In the genomic region with DNA sequence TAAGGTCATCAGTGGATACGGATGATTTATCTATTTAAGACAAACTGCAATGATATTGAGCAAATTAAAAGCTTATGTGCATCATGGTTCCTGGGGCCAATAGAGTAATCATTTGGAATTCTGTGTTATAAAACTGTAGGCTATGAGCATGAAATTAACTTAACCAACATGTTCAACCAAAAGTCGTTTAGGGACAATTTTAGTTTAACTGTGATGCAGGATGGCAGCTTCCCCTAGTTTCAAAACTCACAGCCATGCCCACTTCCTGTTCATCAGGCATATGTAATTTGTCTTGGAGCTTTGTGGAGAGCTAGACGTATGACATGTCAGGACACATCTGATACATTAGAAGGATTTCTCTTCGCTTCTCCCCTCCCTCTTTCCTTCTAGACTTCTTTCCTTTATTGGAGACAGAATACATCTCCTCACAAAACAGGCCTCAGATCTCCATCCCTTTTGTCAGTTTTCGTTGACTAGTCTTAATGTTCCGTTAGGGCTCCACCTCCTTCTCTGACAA, we compare ENCODE assay signal across 17 cellular contexts.
DNase-seq lines count a peak whose midpoint lies in the region; ATAC-seq lines count a peak whose summit lies in the region.
"Had no signal": no experiment of that assay in that cellular context is flagged by ENCODE, and none has a peak within 500 bp of the region (broad histone marks: within the 10 kb centered on the region; RNA-seq: fewer than 3 reads in every experiment).

No MANE protein-coding gene starts in this region.

- no peaks in the 10 kb centered on the region for H3K36me3 Mint-ChIP-seq in activated CD4-positive, alpha-beta T cell treated with anti-CD3 and anti-CD28 coated beads for 36 hours (ENCODE audit: low read depth)

- H3K4me1 Mint-ChIP-seq in activated CD4-positive, alpha-beta T cell treated with anti-CD3 and anti-CD28 coated beads for 36 hours: no peaks in the 10 kb centered on the region

- intact Hi-C loops in activated CD4-positive, alpha-beta T cell treated with anti-CD3 and anti-CD28 coated beads for 36 hours (cut with DNase I, micrococcal nuclease): no loop called here

- DNase-seq in Jurkat, Clone E6-1 (ENCODE audit: low read depth, low spot score): peak; percentile 28
- DNase-seq in NOMO-1 (lab: John Stamatoyannopoulos, UW; ENCODE audit: unreplicated experiment in 2 of 2): peak; percentile 54 to 88
- peak; percentile 27 for DNase-seq in SKM-1 (lab: John Stamatoyannopoulos, UW; ENCODE audit: unreplicated experiment)
- DNase-seq in left kidney (ENCODE audit: low read depth, low spot score): peak; percentile 10
- no peak for DNase-seq in activated CD4-positive, alpha-beta T cell treated with anti-CD3 and anti-CD28 coated beads for 36 hours
- no peak for DNase-seq in anterior cingulate cortex (lab: John Stamatoyannopoulos, UW)
- DNase-seq in NCI-H1436 treated with DMSO at 0.1 percent for 48 hours (lab: John Stamatoyannopoulos, UW): no peak
- DNase-seq: ACHN; CD4-positive, alpha-beta T cell; H7; Kasumi-1; NCI-H1048; NCI-H1694 treated with DMSO at 0.1 percent for 48 hours; NCI-H446 treated with DMSO at 0.1 percent for 48 hours; NCI-H748 treated with DMSO at 0.1 percent for 48 hours had no signal

- ATAC-seq in activated CD4-positive, alpha-beta T cell treated with anti-CD3 and anti-CD28 coated beads for 36 hours: no peak
- ATAC-seq in HG03469 (IDR thresholded peaks at IDR 0.05; ENCODE audit: unreplicated experiment): no peak
- ATAC-seq: HepG2 had no signal

- no peak overlapping the region for H3K4me3 ChIP-seq in Jurkat, Clone E6-1 (ENCODE audit: low read length)

- POLR2A ChIA-PET in activated CD4-positive, alpha-beta T cell treated with anti-CD3 and anti-CD28 coated beads for 36 hours (lab: Charles Lee): no interaction called here

- CTCF ChIA-PET in activated CD4-positive, alpha-beta T cell treated with anti-CD3 and anti-CD28 coated beads for 36 hours (lab: Charles Lee): interaction anchor here (0.7 to 1.1 kb wide), 5 partner anchors 10 to 474 kb away, joined by 3 to 4 read pairs (median 3); no protein-coding TSS in a partner anchor

- H3K27ac Mint-ChIP-seq in activated CD4-positive, alpha-beta T cell treated with anti-CD3 and anti-CD28 coated beads for 36 hours: no peak overlapping the region
- H3K27ac Mint-ChIP-seq: CD4-positive, alpha-beta T cell had no signal

- H3K4me3 Mint-ChIP-seq in activated CD4-positive, alpha-beta T cell treated with anti-CD3 and anti-CD28 coated beads for 36 hours: no peak overlapping the region
- H3K4me3 Mint-ChIP-seq: CD4-positive, alpha-beta T cell had no signal

- peaks cover 11% of the 10 kb centered on the region for H3K27me3 Mint-ChIP-seq in activated CD4-positive, alpha-beta T cell treated with anti-CD3 and anti-CD28 coated beads for 36 hours

- H3K9me3 Mint-ChIP-seq in activated CD4-positive, alpha-beta T cell treated with anti-CD3 and anti-CD28 coated beads for 36 hours (ENCODE audit: low read depth): no peaks in the 10 kb centered on the region
- H3K9me3 Mint-ChIP-seq: CD4-positive, alpha-beta T cell had no signal

Comparison
In these comparisons a context has a peak if more than half of its experiments do, and no peak if none do; other contexts are left out.
1. DNase-seq: peak in Jurkat, Clone E6-1 (single experiment), NOMO-1 (2 of 2), SKM-1 (single experiment) and left kidney (single experiment); none in activated CD4-positive, alpha-beta T cell treated with anti-CD3 and anti-CD28 coated beads for 36 hours (single experiment), anterior cingulate cortex (0 of 58) and NCI-H1436 treated with DMSO at 0.1 percent for 48 hours (single experiment).